ENCODE assay signal across 6 cellular contexts in the genomic region with DNA sequence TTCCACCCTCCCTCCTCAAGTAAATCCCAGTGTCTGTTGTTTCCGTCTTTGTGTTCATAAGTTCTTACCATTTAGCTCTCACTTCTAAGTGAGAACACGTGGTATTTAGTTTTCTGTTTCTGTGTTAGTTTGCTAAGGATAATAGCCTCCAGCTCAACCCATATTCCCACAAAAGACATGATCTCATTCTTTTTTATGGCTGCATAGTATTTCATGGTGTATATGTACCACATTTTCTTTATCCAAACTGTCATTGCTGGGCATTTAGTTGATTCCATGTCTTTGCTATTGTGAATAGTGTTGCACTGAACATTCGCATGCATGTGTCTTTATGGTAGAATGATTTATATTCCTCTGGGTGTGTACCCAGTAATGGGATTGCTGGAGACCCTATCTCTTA. TPM values are rescaled to one million over a fixed set of nuclear protein-coding genes. Genes with fewer than 3 reads are reported as not detected.
DNase-seq lines count a peak whose midpoint lies in the region; ATAC-seq, FAIRE-seq and TF ChIP-seq lines count a peak whose summit lies in the region.
"Not testable (repeated sequence)": the region's sequence is repeated elsewhere in the genome, so short reads cannot be mapped to it uniquely, and the experiment has no call there.

No MANE protein-coding gene starts in this region.

- H3K9ac ChIP-seq in GM12878 (ENCODE audit: control insufficient read depth, insufficient read depth, low read length): not testable (repeated sequence)

- CTCF ChIA-PET in HEK293 (lab: Yijun Ruan, JAX): interaction anchor here (0.5 kb wide), 1 partner anchor 105 kb away, joined by 3 read pairs; no protein-coding TSS in a partner anchor
- CTCF ChIA-PET in GM12878 (lab: Yijun Ruan, JAX): not testable (repeated sequence)

- not testable (repeated sequence) for DNase-seq in CD4-positive, CD25-positive, alpha-beta regulatory T cell; GM12878 (ENCODE audit: low read depth, low spot score); mesothelial cell of epicardium (ENCODE audit: low spot score in 2 of 2, unreplicated experiment in 2 of 2); neural crest cell (ENCODE audit: low read depth, low spot score)

- ATAC-seq in CD4-positive, CD25-positive, alpha-beta regulatory T cell (ENCODE audit: low read depth in 2 of 2); activated T-helper 17 cell treated with anti-CD3 and anti-CD28 coated beads, Interleukin-2, amount 50 U/mL, for 72 hours (replicated peaks); GM12878: not testable (repeated sequence)

- not testable (repeated sequence) for H3K27me3 Mint-ChIP-seq in CD4-positive, CD25-positive, alpha-beta regulatory T cell; activated T-helper 17 cell treated with anti-CD3 and anti-CD28 coated beads, Interleukin-2, amount 50 U/mL, for 72 hours; mesothelial cell of epicardium (ENCODE audit: low read depth); neural crest cell (ENCODE audit: low read depth)

- not testable (repeated sequence) for BruUV-seq in GM12878 (replicated peaks; lab: Mats Ljungman, UMichigan)

- peak overlapping the region in 2 of 4 donors; percentile 20 to 74 for H3K4me3 Mint-ChIP-seq in CD4-positive, CD25-positive, alpha-beta regulatory T cell
- peak overlapping the region; percentile 1 for H3K4me3 Mint-ChIP-seq in activated T-helper 17 cell treated with anti-CD3 and anti-CD28 coated beads, Interleukin-2, amount 50 U/mL, for 72 hours
- H3K4me3 Mint-ChIP-seq in mesothelial cell of epicardium: not testable (repeated sequence)
- peak overlapping the region; percentile 7 for H3K4me3 Mint-ChIP-seq in neural crest cell

- H3K36me3 Mint-ChIP-seq in CD4-positive, CD25-positive, alpha-beta regulatory T cell: peaks cover 27% of the 10 kb centered on the region
- H3K36me3 Mint-ChIP-seq in activated T-helper 17 cell treated with anti-CD3 and anti-CD28 coated beads, Interleukin-2, amount 50 U/mL, for 72 hours (ENCODE audit: low read depth): peaks cover 80% of the 10 kb centered on the region
- H3K36me3 Mint-ChIP-seq in mesothelial cell of epicardium (peaks cover 19% of the 10 kb centered on the region), neural crest cell (ENCODE audit: low read depth) (peaks cover 23% of the 10 kb centered on the region)

- H3K9me3 Mint-ChIP-seq in CD4-positive, CD25-positive, alpha-beta regulatory T cell; activated T-helper 17 cell treated with anti-CD3 and anti-CD28 coated beads, Interleukin-2, amount 50 U/mL, for 72 hours; mesothelial cell of epicardium; neural crest cell: not testable (repeated sequence)

- H3K4me2 ChIP-seq in GM12878 (ENCODE audit: control insufficient read depth, insufficient read depth): peak overlapping the region; percentile 22; the same call in 1 of the 2 replicates

- peak overlapping the region; percentile 34 for H3K4me3 ChIP-seq in CD4-positive, CD25-positive, alpha-beta regulatory T cell (ENCODE audit: low read depth, low read length)
- H3K4me3 ChIP-seq in HEK293 (ENCODE audit: low read depth, low read length); GM12878: not testable (repeated sequence)

- SMC1A ChIA-PET in GM12878 (lab: Charles Lee; ENCODE audit: uncharacterized antibody, unreplicated experiment): not testable (repeated sequence)

- POLR2A ChIA-PET in HEK293 (lab: Yijun Ruan, JAX): not testable (repeated sequence)
- POLR2A ChIA-PET in GM12878 (lab: Charles Lee): interaction anchor here (0.6 to 0.7 kb wide), 2 partner anchors 31 to 707 kb away, joined by 3 to 4 read pairs; no protein-coding TSS in a partner anchor

- H3K36me3 ChIP-seq in CD4-positive, CD25-positive, alpha-beta regulatory T cell (ENCODE audit: control insufficient read depth, insufficient read depth, low read length): peaks cover 20% of the 10 kb centered on the region
- H3K36me3 ChIP-seq in HEK293 (ENCODE audit: control insufficient read depth in 2 of 2, insufficient read depth in 1 of 2, low read length in 2 of 2): peaks cover 0 to 15% of the 10 kb centered on the region in 2 experiments; a peak in 2 of 3 replicates
- not testable (repeated sequence) for H3K36me3 ChIP-seq in GM12878 (ENCODE audit: control insufficient read depth in 2 of 2, insufficient read depth in 2 of 2, low read length in 1 of 2)

- not testable (repeated sequence) for H4K20me1 ChIP-seq in GM12878 (ENCODE audit: control insufficient read depth, insufficient read depth)

- H3K27ac ChIP-seq in CD4-positive, CD25-positive, alpha-beta regulatory T cell (ENCODE audit: insufficient read depth, low read length, poor library complexity, severe bottlenecking); HEK293 (ENCODE audit: extremely low read depth, low read depth, low read length); GM12878 (ENCODE audit: control insufficient read depth, insufficient read depth): not testable (repeated sequence)

- not testable (repeated sequence) for TF ChIP-seq CTCF in HEK293 (tag by site-specific recombination; IDR thresholded peaks at IDR 0.05); GM12878 (IDR thresholded peaks at IDR 0.05 in 2 of 3, conservative IDR thresholded peaks at IDR 0.05 in 1 of 3; ENCODE audit: control insufficient read depth in 2 of 3, extremely low read depth in 1 of 3, insufficient read depth in 1 of 3, low read depth in 3 of 3, low read length in 3 of 3); mesothelial cell of epicardium (IDR thresholded peaks at IDR 0.05; ENCODE audit: unreplicated experiment); neural crest cell (conservative IDR thresholded peaks at IDR 0.05)

- H3K27me3 ChIP-seq in CD4-positive, CD25-positive, alpha-beta regulatory T cell (ENCODE audit: control insufficient read depth, insufficient read depth, low read length); GM12878 (replicated peaks in 1 of 2; ENCODE audit: control insufficient read depth in 2 of 2, insufficient read depth in 2 of 2, low read length in 1 of 2): not testable (repeated sequence)

- TF ChIP-seq RAD21 in GM12878 (IDR thresholded peaks at IDR 0.05; ENCODE audit: insufficient read depth, low read depth, low read length): not testable (repeated sequence)

- TF ChIP-seq EP300 in GM12878 (IDR thresholded peaks at IDR 0.05; ENCODE audit: borderline replicate concordance in 1 of 2, control insufficient read depth in 1 of 2, low read depth in 2 of 2, low read length in 2 of 2): not testable (repeated sequence)

- H3K4me1 Mint-ChIP-seq in CD4-positive, CD25-positive, alpha-beta regulatory T cell: peaks cover 45 to 77% (median 56%) of the 10 kb centered on the region in 4 donors
- peaks cover 50% of the 10 kb centered on the region for H3K4me1 Mint-ChIP-seq in activated T-helper 17 cell treated with anti-CD3 and anti-CD28 coated beads, Interleukin-2, amount 50 U/mL, for 72 hours
- H3K4me1 Mint-ChIP-seq in mesothelial cell of epicardium (peaks cover 37% of the 10 kb centered on the region), neural crest cell (peaks cover 46% of the 10 kb centered on the region)

- in situ Hi-C loops in GM12878 (cut with MboI): not testable (repeated sequence)

- intact Hi-C loops in GM12878 (cut with micrococcal nuclease; ENCODE audit: unreplicated experiment): loop anchor here (10.0 kb wide), 1 partner anchor 340 kb away; a partner anchor contains a TSS

- 100% methylated on average over 3 of the region's 3 CpGs for WGBS in GM12878 (ENCODE audit: insufficient coverage, insufficient replicate concordance, low lambda C conversion rate, missing lambda C conversion rate)

- H3K4me1 ChIP-seq in CD4-positive, CD25-positive, alpha-beta regulatory T cell (ENCODE audit: control insufficient read depth, insufficient read depth, low read length, poor library complexity, severe bottlenecking): peaks cover 45% of the 10 kb centered on the region
- not testable (repeated sequence) for H3K4me1 ChIP-seq in HEK293 (ENCODE audit: control insufficient read depth, insufficient read depth, low read length); GM12878 (ENCODE audit: control insufficient read depth, insufficient read depth, low read length)

- not testable (repeated sequence) for H3K9me3 ChIP-seq in CD4-positive, CD25-positive, alpha-beta regulatory T cell (ENCODE audit: control insufficient read depth in 2 of 2, low read length in 2 of 2); HEK293 (ENCODE audit: control insufficient read depth, insufficient read depth, low read depth, low read length)
- H3K9me3 ChIP-seq in GM12878 (replicated peaks; ENCODE audit: control insufficient read depth, insufficient read depth, low read length): peaks cover 11% of the 10 kb centered on the region

- peaks cover 93% of the 10 kb centered on the region for H3K79me2 ChIP-seq in GM12878 (ENCODE audit: control insufficient read depth, insufficient read depth, low read length)

- not testable (repeated sequence) for TF ChIP-seq POLR2A in GM12878 (IDR thresholded peaks at IDR 0.05; ENCODE audit: low read depth, low read length)

- H2AFZ ChIP-seq in GM12878 (ENCODE audit: control insufficient read depth, low read depth, low read length): not testable (repeated sequence)

- H3K27ac Mint-ChIP-seq in CD4-positive, CD25-positive, alpha-beta regulatory T cell: peak overlapping the region in 2 of 3 donors; percentile 31 to 74
- not testable (repeated sequence) for H3K27ac Mint-ChIP-seq in activated T-helper 17 cell treated with anti-CD3 and anti-CD28 coated beads, Interleukin-2, amount 50 U/mL, for 72 hours; neural crest cell (ENCODE audit: unreplicated experiment)
- H3K27ac Mint-ChIP-seq in mesothelial cell of epicardium: peak overlapping the region; percentile 72

- not testable (repeated sequence) for FAIRE-seq in GM12878 (lab: Jason Lieb, UNC)

- RAD21 ChIA-PET in GM12878 (lab: Charles Lee; ENCODE audit: unreplicated experiment): interaction anchor here (1.6 kb wide), 1 partner anchor 94 kb away, joined by 4 read pairs; no protein-coding TSS in a partner anchor

RNA-seq across cellular contexts. Expression of a gene that starts 5.6 kb away (rescaled TPM):
- total RNA-seq in CD4-positive, CD25-positive, alpha-beta regulatory T cell: 52.4 TPM
- polyA plus RNA-seq in CD4-positive, CD25-positive, alpha-beta regulatory T cell: 10 to 100 TPM; 30.6 to 38.4 (median 33.2) TPM
- total RNA-seq in activated T-helper 17 cell treated with anti-CD3 and anti-CD28 coated beads, Interleukin-2, amount 50 U/mL, for 72 hours: 10 to 100 TPM; 37.6 to 43.1 TPM
- 83.5 and 94.5 TPM in 2 replicates for total RNA-seq in GM12878 (2013; cell fraction: nucleolus; rRNA removed)
- total RNA-seq in GM12878 (2014; rRNA removed) (66.8 and 74.4 TPM in 2 replicates), GM12878 (2014; rRNA removed; fragmentation: Illumina TruSeq; extraction: Trizol) (53.0 and 53.6 TPM in 2 replicates), GM12878 (2021) (49.8 and 50.6 TPM in 2 replicates), mesothelial cell of epicardium (41.7 to 43.0 TPM (median 41.8 TPM) in 3 replicates), neural crest cell (38.3 and 40.8 TPM in 2 replicates)
- 13.9 TPM for polyA plus RNA-seq in GM12878 (2011; ENCODE audit: low read depth)
- polyA plus RNA-seq in GM12878 (2011; rRNA removed) (67.3 and 113 TPM in 2 replicates), GM12878 (2014; fragmentation: Illumina TruSeq; extraction: Trizol) (47.4 and 63.5 TPM in 2 replicates), GM12878 (2014; fragmentation: Nextera tagmentation; extraction: Ambion mirVana) (10 to 100 TPM; 18.5 to 19.9 TPM), GM12878 (2014; rRNA removed) (49.2 and 55.0 TPM in 2 replicates), GM12878 (2016; fragmentation: Nextera tagmentation; extraction: Ambion mirVana) (10 to 100 TPM; 76.9 to 80.6 TPM)
- 37.2 and 38.5 TPM in 2 replicates for polyA plus RNA-seq in GM12878 (2011; cell fraction: cytosol; rRNA removed)
- polyA plus RNA-seq in GM12878 (2011; cell fraction: nucleus; rRNA removed): 28.6 and 33.2 TPM in 2 replicates
- polyA plus RNA-seq in GM12878 (2012): 42.6 and 44.0 TPM in 2 replicates
- polyA minus RNA-seq in GM12878 (2011; rRNA and poly(A)+ RNA removed): 39.9 and 55.5 TPM in 2 replicates
- polyA minus RNA-seq in GM12878 (2011; cell fraction: cytosol; rRNA and poly(A)+ RNA removed): 45.6 and 55.3 TPM in 2 replicates
- polyA minus RNA-seq in GM12878 (2011; cell fraction: nucleus; rRNA and poly(A)+ RNA removed): 23.9 and 42.3 TPM in 2 replicates

RNA-seq across cellular contexts. Expression of a gene that starts 5.9 kb away (rescaled TPM):
- total RNA-seq in CD4-positive, CD25-positive, alpha-beta regulatory T cell: 8.8 TPM
- 1 to 10 TPM; 3.6 to 5.3 (median 4.2) TPM for polyA plus RNA-seq in CD4-positive, CD25-positive, alpha-beta regulatory T cell
- total RNA-seq in activated T-helper 17 cell treated with anti-CD3 and anti-CD28 coated beads, Interleukin-2, amount 50 U/mL, for 72 hours: 10 to 100 TPM; 12.7 to 15.2 TPM
- 39.9 and 48.2 TPM in 2 replicates for total RNA-seq in GM12878 (2013; cell fraction: nucleolus; rRNA removed)
- total RNA-seq in GM12878 (2014; rRNA removed) (15.6 and 17.0 TPM in 2 replicates), GM12878 (2014; rRNA removed; fragmentation: Illumina TruSeq; extraction: Trizol) (31.9 and 32.9 TPM in 2 replicates), GM12878 (2021) (19.3 and 19.5 TPM in 2 replicates), mesothelial cell of epicardium (7.5 to 9.9 TPM (median 8.2 TPM) in 3 replicates), neural crest cell (20.8 and 21.0 TPM in 2 replicates)
- polyA plus RNA-seq in GM12878 (2011; ENCODE audit: low read depth): 14.4 TPM
- polyA plus RNA-seq in GM12878 (2011; rRNA removed) (16.6 and 32.7 TPM in 2 replicates), GM12878 (2014; fragmentation: Illumina TruSeq; extraction: Trizol) (21.3 and 29.1 TPM in 2 replicates), GM12878 (2014; fragmentation: Nextera tagmentation; extraction: Ambion mirVana) (10 to 100 TPM; 17.5 to 19.7 TPM), GM12878 (2014; rRNA removed) (15.2 and 16.2 TPM in 2 replicates), GM12878 (2016; fragmentation: Nextera tagmentation; extraction: Ambion mirVana) (10 to 100 TPM; 31.6 to 34.9 TPM)
- polyA plus RNA-seq in GM12878 (2011; cell fraction: cytosol; rRNA removed): 4.3 and 4.8 TPM in 2 replicates
- polyA plus RNA-seq in GM12878 (2011; cell fraction: nucleus; rRNA removed): 20.5 and 24.2 TPM in 2 replicates
- 13.3 and 13.4 TPM in 2 replicates for polyA plus RNA-seq in GM12878 (2012)
- polyA minus RNA-seq in GM12878 (2011; rRNA and poly(A)+ RNA removed): 9.0 and 10.2 TPM in 2 replicates
- polyA minus RNA-seq in GM12878 (2011; cell fraction: cytosol; rRNA and poly(A)+ RNA removed): 5.6 and 6.1 TPM in 2 replicates
- polyA minus RNA-seq in GM12878 (2011; cell fraction: nucleus; rRNA and poly(A)+ RNA removed): 5.9 and 15.2 TPM in 2 replicates
